ENCODE assay signal across 1 cellular context in genomic region chr4:173417833-173418232, GRCh38.
TF ChIP-seq lines count a peak whose summit lies in the region.

No MANE protein-coding gene starts in this region.

TF ChIP-seq in SK-N-SH treated with all-trans-retinoic acid at 6 μM for 48 hours, 23 proteins besides CTCF, POLR2A, EP300 and RAD21 (continued from another document):
- no peak for TF ChIP-seq ZNF565 (CRISPR knock-in tag; conservative IDR thresholded peaks at IDR 0.05; ENCODE audit: low read depth)
- TF ChIP-seq RARB (CRISPR knock-in tag; IDR thresholded peaks at IDR 0.05): no peak
- TF ChIP-seq TCF4 (CRISPR knock-in tag; IDR thresholded peaks at IDR 0.05; ENCODE audit: borderline replicate concordance): no peak
- TF ChIP-seq ZFP30 (CRISPR knock-in tag; IDR thresholded peaks at IDR 0.05): no peak
- no peak for TF ChIP-seq CSDC2 (CRISPR knock-in tag; IDR thresholded peaks at IDR 0.05)
- no peak for TF ChIP-seq OSR1 (CRISPR knock-in tag; IDR thresholded peaks at IDR 0.05)
- no peak for TF ChIP-seq SNAI2 (CRISPR knock-in tag; IDR thresholded peaks at IDR 0.05)
- TF ChIP-seq TOX (CRISPR knock-in tag; IDR thresholded peaks at IDR 0.05; ENCODE audit: borderline replicate concordance): no peak
- TF ChIP-seq GLIS3 (CRISPR knock-in tag; IDR thresholded peaks at IDR 0.05): no peak
- no peak for TF ChIP-seq PPARA (CRISPR knock-in tag; IDR thresholded peaks at IDR 0.05; ENCODE audit: borderline replicate concordance)
- no peak for TF ChIP-seq CREB5 (CRISPR knock-in tag; IDR thresholded peaks at IDR 0.05; ENCODE audit: low read depth)
